ENCODE assay signal across 20 cellular contexts in genomic region chr15:75827691-75828090, GRCh38. TPM values are rescaled to one million over a fixed set of nuclear protein-coding genes. Genes with fewer than 3 reads are reported as not detected.
A peak's percentile ranks its signal among the peaks of the same experiment; 100 is the strongest.
DNase-seq lines count a peak whose midpoint lies in the region; ATAC-seq, FAIRE-seq and TF ChIP-seq lines count a peak whose summit lies in the region.
"Had no signal": no experiment of that assay in that cellular context is flagged by ENCODE, and none has a peak within 500 bp of the region (broad histone marks: within the 10 kb centered on the region; RNA-seq: fewer than 3 reads in every experiment).

No MANE protein-coding gene starts in this region.

- 36% methylated on average over 3 of the region's 3 CpGs for WGBS in K562 (ENCODE audit: insufficient coverage, low coverage, missing lambda C conversion rate)
- WGBS in esophagus muscularis mucosa = 87% methylated on average over 2 of the region's 3 CpGs
- no CpG with 5 or more reads among the region's 3 CpGs for WGBS in neuronal stem cell (ENCODE audit: extremely low coverage in 2 of 2, insufficient read length in 2 of 2, insufficient replicate concordance in 1 of 2), 2 donors

- no peak overlapping the region for H3K14ac ChIP-seq in neuronal stem cell (ENCODE audit: low read length)

- H3F3A ChIP-seq in GM23338 (replicated peaks; ENCODE audit: low read depth) = no peaks in the 10 kb centered on the region

- H3K79me1 ChIP-seq in neuronal stem cell (ENCODE audit: low read depth, low read length) = no peaks in the 10 kb centered on the region

- H3K36me3 Mint-ChIP-seq in GM23338 (ENCODE audit: low read depth) = no peaks in the 10 kb centered on the region
- H3K36me3 Mint-ChIP-seq: CD14-positive monocyte had no signal

- BruUV-seq in K562 (replicated peaks; lab: Mats Ljungman, UMichigan) = no TSS peak

- H3K9ac ChIP-seq in K562 (ENCODE audit: insufficient read depth in 1 of 2, low read depth in 2 of 2, low read length in 2 of 2) (no peak overlapping the region), neuronal stem cell (ENCODE audit: low read depth, low read length, poor library complexity) (no peak overlapping the region)

- no peak overlapping the region for H2AK5ac ChIP-seq in neuronal stem cell (ENCODE audit: low read depth, low read length)

- no peak overlapping the region for H4K91ac ChIP-seq in neuronal stem cell (ENCODE audit: low read depth, low read length, poor library complexity)

- TF ChIP-seq EP300 in K562 (IDR thresholded peaks at IDR 0.05; ENCODE audit: low read length) (no peak), esophagus muscularis mucosa (IDR thresholded peaks at IDR 0.05) (no peak)

- no peaks in the 10 kb centered on the region; the same call in 2 of the 3 replicates for H3K9me3 Mint-ChIP-seq in GM23338
- H3K9me3 Mint-ChIP-seq: CD14-positive monocyte, IgD-negative memory B cell had no signal

- POLR2A ChIA-PET in K562 (lab: Yijun Ruan, JAX) = interaction anchor here (1.0 to 1.9 kb wide), 3 partner anchors 9 to 17 kb away, joined by 3 to 8 read pairs (median 4); no protein-coding TSS in a partner anchor

- H2AFZ ChIP-seq in GM23338 (peak overlapping the region; percentile 73), K562 (ENCODE audit: low read depth, low read length) (peak overlapping the region; percentile 57; the same call in 1 of the 2 replicates), neuronal stem cell (ENCODE audit: low read length) (no peak overlapping the region)

- H3K9me1 ChIP-seq in K562 (ENCODE audit: control insufficient read depth, insufficient read depth, low read length) = no peaks in the 10 kb centered on the region

- no peak overlapping the region for H3K4me3 Mint-ChIP-seq in GM23338
- H3K4me3 Mint-ChIP-seq: CD14-positive monocyte, IgD-negative memory B cell had no signal

- no peak for ATAC-seq in GM23338
- ATAC-seq in K562 = no peak
- no peak for ATAC-seq in GM21529 (IDR thresholded peaks at IDR 0.05; ENCODE audit: unreplicated experiment)
- ATAC-seq in GM18519 (IDR thresholded peaks at IDR 0.05; ENCODE audit: low FRiP score, unreplicated experiment) = no peak
- ATAC-seq in HG02588 (IDR thresholded peaks at IDR 0.05; ENCODE audit: unreplicated experiment) = no peak

- no peak overlapping the region for H3K23ac ChIP-seq in neuronal stem cell (ENCODE audit: low read depth, low read length, poor library complexity)

- no peak overlapping the region for H2BK12ac ChIP-seq in neuronal stem cell (ENCODE audit: low read length)

- no peak overlapping the region for H3K4ac ChIP-seq in neuronal stem cell (ENCODE audit: low read length)

- H3K9me3 ChIP-seq in K562 (replicated peaks; ENCODE audit: control insufficient read depth, insufficient read depth, low read depth, low read length) = no peaks in the 10 kb centered on the region
- H3K9me3 ChIP-seq in esophagus muscularis mucosa = no peaks in the 10 kb centered on the region
- H3K9me3 ChIP-seq in neuronal stem cell (replicated peaks in 1 of 2; ENCODE audit: control insufficient read depth in 2 of 2, insufficient read depth in 1 of 2, low read depth in 1 of 2, low read length in 2 of 2) = no peaks in the 10 kb centered on the region
- H3K9me3 ChIP-seq: HAP-1 had no signal

- H3K36me3 ChIP-seq in GM23338 (ENCODE audit: insufficient read depth) (no peaks in the 10 kb centered on the region), K562 (ENCODE audit: control insufficient read depth, insufficient read depth, low read length) (no peaks in the 10 kb centered on the region), esophagus muscularis mucosa (no peaks in the 10 kb centered on the region), neuronal stem cell (replicated peaks in 1 of 2; ENCODE audit: control insufficient read depth in 2 of 2, insufficient read depth in 2 of 2, low read length in 2 of 2) (no peaks in the 10 kb centered on the region)
- H3K36me3 ChIP-seq: HAP-1 had no signal

- no peak for TF ChIP-seq POLR2A in K562 (conservative IDR thresholded peaks at IDR 0.05)
- no peak for TF ChIP-seq POLR2A in esophagus muscularis mucosa (IDR thresholded peaks at IDR 0.05; ENCODE audit: low read depth)

- DNase-seq in GM23338 (ENCODE audit: low spot score) = no peak
- no peak for DNase-seq in K562 (ENCODE audit: extremely low read depth in 1 of 4, low spot score in 3 of 4)
- peak; percentile 72 for DNase-seq in esophagus muscularis mucosa (ENCODE audit: extremely low spot score)
- DNase-seq in neuronal stem cell (ENCODE audit: low spot score) = no peak
- no peak for DNase-seq in activated T-cell treated with anti-CD3 and anti-CD28 coated beads, Interleukin-2, amount 50 U/mL, for 48 hours
- DNase-seq: 8988T, DND-41, Kasumi-1, MM.1S, NCI-H1105, NCI-H1694, OCI-M1 had no signal

- in situ Hi-C loops in K562 (cut with MboI) = no loop called here

- CTCF ChIA-PET in K562 (lab: Yijun Ruan, JAX; ENCODE audit: low intra/inter-chr PET ratio) = interaction anchor here (0.5 kb wide), 1 partner anchor 125 kb away, joined by 5 read pairs; no protein-coding TSS in a partner anchor

- H4K20me1 ChIP-seq in GM23338 (replicated peaks; ENCODE audit: insufficient read depth) (no peaks in the 10 kb centered on the region), K562 (replicated peaks; ENCODE audit: control insufficient read depth, insufficient read depth, low read length) (no peaks in the 10 kb centered on the region)

- H3K4me2 ChIP-seq in GM23338 (no peak overlapping the region), K562 (ENCODE audit: insufficient read depth, low read length) (no peak overlapping the region), neuronal stem cell (ENCODE audit: insufficient read depth, low read length, poor library complexity, severe bottlenecking) (no peak overlapping the region)

- H3K4me3 ChIP-seq in GM23338 (no peak overlapping the region), K562 (no peak overlapping the region), esophagus muscularis mucosa (no peak overlapping the region), neuronal stem cell (ENCODE audit: low read length in 2 of 2) (no peak overlapping the region)
- H3K4me3 ChIP-seq: HAP-1 had no signal

- H3K79me2 ChIP-seq in GM23338 (replicated peaks; ENCODE audit: insufficient read depth) = no peaks in the 10 kb centered on the region
- no peaks in the 10 kb centered on the region for H3K79me2 ChIP-seq in K562 (ENCODE audit: control insufficient read depth, insufficient read depth, low read length)

- peaks cover 3% of the 10 kb centered on the region for H3K27me3 Mint-ChIP-seq in GM23338 (ENCODE audit: insufficient read depth, low read depth, poor library complexity)

- no peak overlapping the region for H2BK15ac ChIP-seq in neuronal stem cell (ENCODE audit: low read length)

- peaks cover 29% of the 10 kb centered on the region for H3K4me1 Mint-ChIP-seq in GM23338
- H3K4me1 Mint-ChIP-seq: IgD-negative memory B cell had no signal

- FAIRE-seq in K562 (lab: Jason Lieb, UNC) = peak; percentile 46
- FAIRE-seq: G401.6 had no signal

- H2BK5ac ChIP-seq in neuronal stem cell (ENCODE audit: low read length) = no peak overlapping the region

- H3K27ac Mint-ChIP-seq in GM23338 = no peak overlapping the region
- H3K27ac Mint-ChIP-seq: IgD-negative memory B cell had no signal

- no peak for TF ChIP-seq RAD21 in K562 (CRISPR knock-in tag; conservative IDR thresholded peaks at IDR 0.05 in 1 of 2, IDR thresholded peaks at IDR 0.05 in 1 of 2)

- H3K4me1 ChIP-seq in GM23338 (ENCODE audit: insufficient read depth) (peaks cover 27% of the 10 kb centered on the region; the same call in 1 of the 2 replicates), K562 (replicated peaks in 1 of 2; ENCODE audit: control insufficient read depth in 2 of 2, insufficient read depth in 2 of 2, low read length in 2 of 2) (peaks cover 16 to 40% of the 10 kb centered on the region in 2 experiments), esophagus muscularis mucosa (no peaks in the 10 kb centered on the region), neuronal stem cell (ENCODE audit: control insufficient read depth in 2 of 2, insufficient read depth in 1 of 2, low read depth in 1 of 2, low read length in 2 of 2) (peaks cover 24 to 28% of the 10 kb centered on the region in 2 donors)

- H3K9me2 ChIP-seq in GM23338 (ENCODE audit: insufficient read depth) = 0 out of 2 replicates have a peak, but pooled peaks cover 3% of the 10 kb centered on the region

- TF ChIP-seq CTCF in GM23338 (conservative IDR thresholded peaks at IDR 0.05; ENCODE audit: low read depth in 2 of 2) = no peak
- no peak for TF ChIP-seq CTCF in K562 (IDR thresholded peaks at IDR 0.05 in 2 of 3, conservative IDR thresholded peaks at IDR 0.05 in 1 of 3; ENCODE audit: insufficient read depth in 2 of 3, low read depth in 1 of 3, low read length in 3 of 3)
- TF ChIP-seq CTCF in esophagus muscularis mucosa (IDR thresholded peaks at IDR 0.05) = no peak

- H2BK120ac ChIP-seq in neuronal stem cell (ENCODE audit: low read depth, low read length) = no peak overlapping the region

- peak overlapping the region; percentile 35 for H3K18ac ChIP-seq in neuronal stem cell (ENCODE audit: low read length)

- H3K27ac ChIP-seq in GM23338 (ENCODE audit: low read depth) = no peak overlapping the region
- no peak overlapping the region for H3K27ac ChIP-seq in K562 (ENCODE audit: extremely low read depth, low read depth, low read length)
- no peak overlapping the region for H3K27ac ChIP-seq in esophagus muscularis mucosa (replicated peaks in 1 of 4)
- H3K27ac ChIP-seq in neuronal stem cell (replicated peaks; ENCODE audit: low read length) = no peak overlapping the region
- H3K27ac ChIP-seq: HL-60 had no signal

- intact Hi-C loops in K562 (cut with micrococcal nuclease) = no loop called here
- intact Hi-C loops in esophagus muscularis mucosa (cut with DNase I) = no loop called here

- no peak overlapping the region for H4K8ac ChIP-seq in neuronal stem cell (ENCODE audit: low read depth, low read length)

- no peaks in the 10 kb centered on the region for H3K27me3 ChIP-seq in GM23338 (ENCODE audit: insufficient read depth)
- H3K27me3 ChIP-seq in K562 (ENCODE audit: control insufficient read depth in 2 of 2, insufficient read depth in 2 of 2, low read length in 2 of 2) = no peaks in the 10 kb centered on the region
- H3K27me3 ChIP-seq in esophagus muscularis mucosa = peaks cover 0 to 8% (median 0%) of the 10 kb centered on the region in 4 donors
- H3K27me3 ChIP-seq in neuronal stem cell (ENCODE audit: control insufficient read depth in 3 of 3, insufficient read depth in 3 of 3, low read depth in 1 of 3, low read length in 3 of 3) = no peaks in the 10 kb centered on the region

RNA-seq across cellular contexts. Expression of gene UBE2Q2, which starts 15.6 kb away (rescaled TPM):
- 29.3 and 37.6 TPM in 2 replicates for total RNA-seq in GM23338 (2014; rRNA removed; shearing (Covaris generic))
- 14.9 and 23.7 TPM in 2 replicates for polyA plus RNA-seq in GM23338 (2016; fragmentation: Nextera tagmentation; extraction: Ambion mirVana)
- 25.9 and 57.4 TPM in 2 replicates for total RNA-seq in K562 (2011; cell fraction: chromatin; rRNA removed; ENCODE audit: low replicate concordance)
- total RNA-seq in K562 (2011; cell fraction: nucleolus; rRNA removed) = 17.8 and 19.2 TPM in 2 replicates
- 40.3 and 64.1 TPM in 2 replicates for total RNA-seq in K562 (2011; cell fraction: nucleoplasm; rRNA removed)
- 11.6 and 12.1 TPM in 2 replicates for total RNA-seq in K562 (2014; rRNA removed)
- 22.0 and 22.9 TPM in 2 replicates for total RNA-seq in K562 (2014; rRNA removed; fragmentation: Illumina TruSeq; extraction: Trizol)
- 20.2 and 24.0 TPM in 2 replicates for total RNA-seq in K562 (2015; rRNA removed; fragmentation: Illumina TruSeq; extraction: Trizol)
- 15.2 and 16.2 TPM in 2 replicates for total RNA-seq in K562 (2021)
- polyA plus RNA-seq in K562 (2011; rRNA removed) = 15.4 and 19.2 TPM in 2 replicates
- 5.5 and 7.4 TPM in 2 replicates for polyA plus RNA-seq in K562 (2011; cell fraction: cytosol; rRNA removed)
- 19.2 and 26.7 TPM in 2 replicates for polyA plus RNA-seq in K562 (2011; cell fraction: nucleus; rRNA removed)
- 13.1 and 13.6 TPM in 2 replicates for polyA plus RNA-seq in K562 (2012)
- polyA plus RNA-seq in K562 (2014; fragmentation: Illumina TruSeq; extraction: Trizol) = 13.4 and 16.9 TPM in 2 replicates
- 1 to 10 TPM; 6.2 to 7.1 TPM for polyA plus RNA-seq in K562 (2014; fragmentation: Nextera tagmentation; extraction: Ambion mirVana)
- polyA plus RNA-seq in K562 (2014; rRNA removed) = 13.0 and 13.5 TPM in 2 replicates
- 16.7 and 18.0 TPM in 2 replicates for polyA minus RNA-seq in K562 (2011; rRNA and poly(A)+ RNA removed)
- polyA minus RNA-seq in K562 (2011; cell fraction: cytosol; rRNA and poly(A)+ RNA removed) = 6.3 and 6.8 TPM in 2 replicates
- 25.3 and 28.0 TPM in 2 replicates for polyA minus RNA-seq in K562 (2011; cell fraction: nucleus; rRNA and poly(A)+ RNA removed)
- total RNA-seq in esophagus muscularis mucosa = 10 to 100 TPM; 64.3 to 76.7 (median 73.3) TPM
- polyA plus RNA-seq in neuronal stem cell (2013, experiment 1 of 2) = 10.6 TPM
- polyA plus RNA-seq in neuronal stem cell (2013, experiment 2 of 2) = 11.0 TPM
